Comparison of ENCODE assay signal across 21 cellular contexts in the genomic region with DNA sequence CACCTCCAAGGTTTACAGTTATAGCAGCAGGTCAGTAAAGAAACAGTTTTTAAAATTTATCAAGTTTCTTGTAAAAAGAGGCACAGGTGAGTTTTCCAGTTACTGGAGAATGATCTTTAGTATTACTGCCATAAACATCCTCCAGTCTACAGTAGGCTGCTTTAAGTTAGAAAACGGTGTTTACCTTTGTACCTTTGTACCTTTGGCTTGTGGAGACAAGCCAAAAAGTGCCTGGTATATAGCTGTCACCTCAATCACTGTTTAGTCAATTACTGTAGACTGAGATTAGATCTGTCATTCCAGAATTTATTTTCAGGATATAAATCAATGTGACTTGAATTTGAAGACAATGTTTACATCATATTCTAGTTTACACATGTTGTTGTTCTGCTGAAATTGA. TPM values are rescaled to one million over a fixed set of nuclear protein-coding genes. Genes with fewer than 3 reads are reported as not detected.
DNase-seq lines count a peak whose midpoint lies in the region; ATAC-seq and TF ChIP-seq lines count a peak whose summit lies in the region.
"Had no signal": no experiment of that assay in that cellular context is flagged by ENCODE, and none has a peak within 500 bp of the region (broad histone marks: within the 10 kb centered on the region; RNA-seq: fewer than 3 reads in every experiment).

No MANE protein-coding gene starts in this region.

- TF ChIP-seq CTCF in colonic mucosa (IDR thresholded peaks at IDR 0.05) (no peak), mucosa of descending colon (IDR thresholded peaks at IDR 0.05) (no peak), transverse colon (IDR thresholded peaks at IDR 0.05) (no peak)

- 28 to 46% methylated on average over 1 of the region's 1 CpG for WGBS in transverse colon (ENCODE audit: low coverage in 1 of 2), 2 donors

- H3K27ac ChIP-seq in colonic mucosa, result peak overlapping the region; percentile 41
- H3K27ac ChIP-seq in transverse colon, result peak overlapping the region in 2 of 4 donors; percentile 25 to 47
- H3K27ac ChIP-seq: BLaER1 had no signal

- H3K4me3 ChIP-seq in colonic mucosa (no peak overlapping the region), mucosa of descending colon (no peak overlapping the region), transverse colon (no peak overlapping the region)
- H3K4me3 ChIP-seq: BLaER1 had no signal

- H3K4me1 ChIP-seq in colonic mucosa (no peaks in the 10 kb centered on the region), mucosa of descending colon (ENCODE audit: low read depth) (peaks cover 12% of the 10 kb centered on the region), transverse colon (peaks cover 0 to 17% (median 4%) of the 10 kb centered on the region in 4 donors)
- H3K4me1 ChIP-seq: BE2C, BLaER1 had no signal

- H3K9me3 ChIP-seq in colonic mucosa, result no peaks in the 10 kb centered on the region
- no peaks in the 10 kb centered on the region for H3K9me3 ChIP-seq in mucosa of descending colon
- H3K9me3 ChIP-seq in transverse colon, result no peaks in the 10 kb centered on the region
- H3K9me3 ChIP-seq: BE2C, BLaER1 had no signal

- TF ChIP-seq POLR2A in transverse colon (IDR thresholded peaks at IDR 0.05), result no peak

- DNase-seq in NCI-H69 (lab: John Stamatoyannopoulos, UW) (peak; percentile 49), colonic mucosa (peak; percentile 52), mucosa of descending colon (peak in 1 of 3 donors; percentile 71), transverse colon (peak; percentile 11), iPS-NIHi7 (ENCODE audit: extremely low spot score) (no peak), anterior cingulate cortex (lab: John Stamatoyannopoulos, UW) (no peak), T1000 (lab: John Stamatoyannopoulos, UW) (no peak)
- DNase-seq: 8988T; ACHN; BE2C; C1 segment of cervical spinal cord; CD4-positive, alpha-beta memory T cell; CD4-positive, CD25-positive, alpha-beta regulatory T cell; CD8-positive, alpha-beta memory T cell; COR-L47; DMS 273 treated with DMSO at 0.1 percent for 48 hours; DMS153; DMS53; DMS79 treated with DMSO at 0.1 percent for 48 hours; GF-D8 had no signal

- in situ Hi-C loops in transverse colon (cut with MboI; ENCODE audit: low pct_ligation_motif_present in 1 of 4, low pct_unique_long_range_greater_than_20kb in 1 of 4, low sequenced_read_pairs in 3 of 4), result no loop called here

- no peak overlapping the region for H3K9ac ChIP-seq in colonic mucosa (ENCODE audit: low read depth in 2 of 2, low read length in 2 of 2)
- H3K9ac ChIP-seq: BLaER1 had no signal

- no peak for TF ChIP-seq EP300 in transverse colon (IDR thresholded peaks at IDR 0.05; ENCODE audit: low read depth)

- H3K36me3 ChIP-seq in colonic mucosa (no peaks in the 10 kb centered on the region), mucosa of descending colon (ENCODE audit: low read depth) (no peaks in the 10 kb centered on the region), transverse colon (no peaks in the 10 kb centered on the region)
- H3K36me3 ChIP-seq: BE2C, BLaER1 had no signal

- peak; percentile 97 for ATAC-seq in mucosa of descending colon

- intact Hi-C loops in colonic mucosa (cut with DNase I), result no loop called here
- intact Hi-C loops in mucosa of descending colon (cut with DNase I, micrococcal nuclease), result no loop called here
- intact Hi-C loops in transverse colon (cut with DNase I; ENCODE audit: low total_unique reads), result no loop called here

- no peaks in the 10 kb centered on the region for H3K27me3 ChIP-seq in colonic mucosa
- H3K27me3 ChIP-seq in transverse colon, result no peaks in the 10 kb centered on the region
- H3K27me3 ChIP-seq: BE2C, BLaER1 had no signal

RNA-seq across cellular contexts. Expression of a gene that starts 42.7 kb away (rescaled TPM):
- total RNA-seq in colonic mucosa (10 to 100 TPM in 1 of 2 donors, 1 to 10 TPM in 1; 7.0 to 11.1 TPM), mucosa of descending colon (10 to 100 TPM in 2 of 3 donors, 1 to 10 TPM in 1; 8.8 to 11.3 (median 10.6) TPM), transverse colon (10 to 100 TPM in 1 of 4 donors, 1 to 10 TPM in 3; 1.9 to 16.4 (median 5.4) TPM)

Comparison
In these comparisons a context has a peak if more than half of its experiments do, and no peak if none do; other contexts are left out.
1. DNase-seq: peak in NCI-H69 (single experiment), colonic mucosa (single experiment) and transverse colon (single experiment); none in iPS-NIHi7 (single experiment), anterior cingulate cortex (0 of 58) and T1000 (single experiment).